ENCODE assay signal across 11 cellular contexts in genomic region chr9:122518841-122519240, GRCh38. TPM values are rescaled to one million over a fixed set of nuclear protein-coding genes. Genes with fewer than 3 reads are reported as not detected.
"Had no signal": no experiment of that assay in that cellular context is flagged by ENCODE, and none has a peak within 500 bp of the region (broad histone marks: within the 10 kb centered on the region; RNA-seq: fewer than 3 reads in every experiment).

A gene with protein sequence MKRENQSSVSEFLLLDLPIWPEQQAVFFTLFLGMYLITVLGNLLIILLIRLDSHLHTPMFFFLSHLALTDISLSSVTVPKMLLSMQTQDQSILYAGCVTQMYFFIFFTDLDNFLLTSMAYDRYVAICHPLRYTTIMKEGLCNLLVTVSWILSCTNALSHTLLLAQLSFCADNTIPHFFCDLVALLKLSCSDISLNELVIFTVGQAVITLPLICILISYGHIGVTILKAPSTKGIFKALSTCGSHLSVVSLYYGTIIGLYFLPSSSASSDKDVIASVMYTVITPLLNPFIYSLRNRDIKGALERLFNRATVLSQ (plus strand): TSS chr9:122519141. CDS start chr9:122519141, 0 bp downstream.

- H3K36me3 ChIP-seq: HAP-1 had no signal

- ATAC-seq: GM23338, HCT116 had no signal

- H3K9me3 ChIP-seq: HAP-1 had no signal

- H3K4me2 ChIP-seq: GM23338 had no signal

- H2AFZ ChIP-seq: GM23248, GM23338 had no signal

- H3K27ac ChIP-seq: GM23248 had no signal

- H3K4me1 ChIP-seq: HAP-1 had no signal

- H3K4me3 ChIP-seq: GM23248, GM23338, HAP-1 had no signal

- DNase-seq: GM23248, GOT3, H7, H9, HCEC 1CT, HFFc6 had no signal

RNA-seq across cellular contexts. Expression of the gene that starts here (rescaled TPM):
- total RNA-seq: GM23338, H1, H4, H7, H9, HFFc6 had no signal
